20 cellular contexts compared by ENCODE assay signal in genomic region chr1:94207695-94208094, GRCh38. TPM values are rescaled to one million over a fixed set of nuclear protein-coding genes. Genes with fewer than 3 reads are reported as not detected.
"Had no signal": no experiment of that assay in that cellular context is flagged by ENCODE, and none has a peak within 500 bp of the region (broad histone marks: within the 10 kb centered on the region; RNA-seq: fewer than 3 reads in every experiment).

No MANE protein-coding gene starts in this region.

- H3K27ac ChIP-seq: gastroesophageal sphincter, sigmoid colon, transverse colon, uterus, VCaP had no signal

- ATAC-seq: activated CD8-positive, alpha-beta memory T cell treated with anti-CD3 and anti-CD28 coated beads, Interleukin-2, amount 10 ng/mL, durations not matched to agents 7 days and 5 days; activated CD8-positive, alpha-beta T cell treated with anti-CD3 and anti-CD28 coated beads for 36 hours; gastroesophageal sphincter; left ventricle myocardium superior; stimulated activated naive B cell treated with anti-CD40 and anti-IgM and Interleukin-4, amounts not matched to agents 10 μg/mL and 1 μg/mL and 100 μg/mL, for 72 hours had no signal

- H3K4me1 ChIP-seq: gastroesophageal sphincter, sigmoid colon, transverse colon, uterus had no signal

- H3K9me3 ChIP-seq: gastroesophageal sphincter, sigmoid colon, transverse colon, uterus had no signal

- H3K4me3 ChIP-seq: gastroesophageal sphincter, sigmoid colon, smooth muscle cell, transverse colon, uterus had no signal

- H3K9me3 Mint-ChIP-seq: activated CD4-positive, alpha-beta T cell treated with anti-CD3 and anti-CD28 coated beads, Interleukin-2, amount 10 ng/mL, durations not matched to agents 7 days and 5 days; activated CD8-positive, alpha-beta T cell treated with anti-CD3 and anti-CD28 coated beads for 36 hours; activated naive CD8-positive, alpha-beta T cell treated with anti-CD3 and anti-CD28 coated beads for 36 hours had no signal

- H3K27ac Mint-ChIP-seq: activated CD4-positive, alpha-beta T cell treated with anti-CD3 and anti-CD28 coated beads, Interleukin-2, amount 10 ng/mL, durations not matched to agents 7 days and 5 days; activated CD8-positive, alpha-beta memory T cell treated with anti-CD3 and anti-CD28 coated beads, Interleukin-2, amount 10 ng/mL, durations not matched to agents 7 days and 5 days; activated CD8-positive, alpha-beta T cell treated with anti-CD3 and anti-CD28 coated beads for 36 hours; activated naive CD8-positive, alpha-beta T cell treated with anti-CD3 and anti-CD28 coated beads for 36 hours; nephron progenitor cell; stimulated activated naive B cell treated with anti-CD40 and anti-IgM and Interleukin-4, amounts not matched to agents 10 μg/mL and 1 μg/mL and 100 μg/mL, for 72 hours had no signal

- H3K4me1 Mint-ChIP-seq: activated CD4-positive, alpha-beta T cell treated with anti-CD3 and anti-CD28 coated beads, Interleukin-2, amount 10 ng/mL, durations not matched to agents 7 days and 5 days; activated CD8-positive, alpha-beta memory T cell treated with anti-CD3 and anti-CD28 coated beads, Interleukin-2, amount 10 ng/mL, durations not matched to agents 7 days and 5 days; activated naive CD8-positive, alpha-beta T cell treated with anti-CD3 and anti-CD28 coated beads for 36 hours; nephron progenitor cell; stimulated activated naive B cell treated with anti-CD40 and anti-IgM and Interleukin-4, amounts not matched to agents 10 μg/mL and 1 μg/mL and 100 μg/mL, for 72 hours had no signal

- DNase-seq: activated CD4-positive, alpha-beta T cell treated with anti-CD3 and anti-CD28 coated beads, Interleukin-2, amount 10 ng/mL, durations not matched to agents 7 days and 5 days; activated CD4-positive, CD25-positive, alpha-beta regulatory T cell treated with anti-CD3 and anti-CD28 coated beads, Interleukin-2, amount 50 U/mL, for 72 hours; activated CD8-positive, alpha-beta memory T cell treated with anti-CD3 and anti-CD28 coated beads, Interleukin-2, amount 10 ng/mL, durations not matched to agents 7 days and 5 days; activated CD8-positive, alpha-beta T cell treated with anti-CD3 and anti-CD28 coated beads for 36 hours; activated naive CD8-positive, alpha-beta T cell treated with anti-CD3 and anti-CD28 coated beads for 36 hours; central memory CD4-positive, alpha-beta T cell; erythroblast; head of caudate nucleus; hypothalamus; left ventricle myocardium superior; nephron progenitor cell; sigmoid colon; stimulated activated CD4-positive, alpha-beta T cell treated with anti-CD3 and anti-CD28 coated beads, Interleukin-15, amount 100 ng/mL, for 24 hours; stimulated activated naive B cell treated with anti-CD40 and anti-IgM and Interleukin-4, amounts not matched to agents 10 μg/mL and 1 μg/mL and 100 μg/mL, for 72 hours; T-helper 2 cell; transverse colon; uterus had no signal

- H3K36me3 Mint-ChIP-seq: activated CD8-positive, alpha-beta memory T cell treated with anti-CD3 and anti-CD28 coated beads, Interleukin-2, amount 10 ng/mL, durations not matched to agents 7 days and 5 days; activated naive CD8-positive, alpha-beta T cell treated with anti-CD3 and anti-CD28 coated beads for 36 hours; stimulated activated naive B cell treated with anti-CD40 and anti-IgM and Interleukin-4, amounts not matched to agents 10 μg/mL and 1 μg/mL and 100 μg/mL, for 72 hours had no signal

- H3K27me3 ChIP-seq: gastroesophageal sphincter, sigmoid colon, transverse colon, uterus had no signal

- H3K27me3 Mint-ChIP-seq: activated naive CD8-positive, alpha-beta T cell treated with anti-CD3 and anti-CD28 coated beads for 36 hours had no signal

- H3K4me3 Mint-ChIP-seq: activated CD4-positive, alpha-beta T cell treated with anti-CD3 and anti-CD28 coated beads, Interleukin-2, amount 10 ng/mL, durations not matched to agents 7 days and 5 days; activated CD8-positive, alpha-beta memory T cell treated with anti-CD3 and anti-CD28 coated beads, Interleukin-2, amount 10 ng/mL, durations not matched to agents 7 days and 5 days; activated CD8-positive, alpha-beta T cell treated with anti-CD3 and anti-CD28 coated beads for 36 hours; activated naive CD8-positive, alpha-beta T cell treated with anti-CD3 and anti-CD28 coated beads for 36 hours; nephron progenitor cell; stimulated activated naive B cell treated with anti-CD40 and anti-IgM and Interleukin-4, amounts not matched to agents 10 μg/mL and 1 μg/mL and 100 μg/mL, for 72 hours had no signal

- H3K36me3 ChIP-seq: transverse colon, uterus had no signal

RNA-seq across cellular contexts. Expression of gene ARHGAP29, which starts 29.7 kb away (rescaled TPM):
- total RNA-seq: activated CD4-positive, alpha-beta T cell treated with anti-CD3 and anti-CD28 coated beads, Interleukin-2, amount 10 ng/mL, durations not matched to agents 7 days and 5 days; activated CD8-positive, alpha-beta memory T cell treated with anti-CD3 and anti-CD28 coated beads, Interleukin-2, amount 10 ng/mL, durations not matched to agents 7 days and 5 days; activated CD8-positive, alpha-beta T cell treated with anti-CD3 and anti-CD28 coated beads for 36 hours; activated naive CD8-positive, alpha-beta T cell treated with anti-CD3 and anti-CD28 coated beads for 36 hours had no signal
